19 cellular contexts compared by ENCODE assay signal in the genomic region with DNA sequence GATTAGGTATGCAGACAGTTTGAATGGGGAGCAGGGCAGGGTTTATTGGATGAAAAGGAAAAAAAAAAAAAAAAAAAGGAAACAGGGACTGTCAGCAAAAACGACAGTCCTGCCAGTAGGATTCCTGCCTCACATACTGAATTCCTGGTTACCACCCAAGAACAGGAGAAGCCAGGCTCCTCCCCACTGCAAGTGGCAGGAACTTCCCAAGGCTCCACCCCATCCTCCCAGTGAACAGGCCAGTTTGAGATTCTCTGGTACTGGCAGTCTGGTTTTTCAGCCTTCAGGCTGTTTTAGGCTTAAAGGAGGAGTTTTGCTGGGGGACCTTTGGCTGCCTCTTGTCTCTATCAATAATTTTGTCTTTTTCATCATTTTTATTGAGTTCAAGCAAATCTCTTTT.
DNase-seq lines count a peak whose midpoint lies in the region; ATAC-seq and FAIRE-seq lines count a peak whose summit lies in the region.
"Had no signal": no experiment of that assay in that cellular context is flagged by ENCODE, and none has a peak within 500 bp of the region (broad histone marks: within the 10 kb centered on the region; RNA-seq: fewer than 3 reads in every experiment).

No MANE protein-coding gene starts in this region.

- H3K4me1 Mint-ChIP-seq in natural killer cell treated with Interleukin-12 subunit alpha and Interleukin-12 subunit beta and Interleukin-15 and Interleukin-18, amount 100 ng/mL, for 72 hours (ENCODE audit: low read depth in 2 of 2): no peaks in the 10 kb centered on the region
- H3K4me1 Mint-ChIP-seq: B cell; CD4-positive, alpha-beta memory T cell had no signal

- peak; percentile 20 for DNase-seq in H4 (ENCODE audit: low spot score)
- no peak for DNase-seq in RCC 7860 (ENCODE audit: low spot score)
- peak; percentile 88 for DNase-seq in islet precursor cell
- DNase-seq in natural killer cell treated with Interleukin-12 subunit alpha and Interleukin-12 subunit beta and Interleukin-15 and Interleukin-18, amount 100 ng/mL, for 72 hours (ENCODE audit: low spot score): no peak
- DNase-seq in NCI-H1092 (lab: John Stamatoyannopoulos, UW): no peak
- no peak for DNase-seq in activated naive CD4-positive, alpha-beta T cell (lab: John Stamatoyannopoulos, UW)
- DNase-seq: CD4-positive, alpha-beta memory T cell; GOT3; Kasumi-1; NCI-H1105 treated with DMSO at 0.1 percent for 48 hours; NCI-H1694; NCI-H2081 treated with DMSO at 0.1 percent for 48 hours; NCI-H446 treated with DMSO at 0.1 percent for 48 hours; NCI-H69; Peyer's patch; Right ventricle myocardium superior had no signal

- H3K27me3 Mint-ChIP-seq in natural killer cell treated with Interleukin-12 subunit alpha and Interleukin-12 subunit beta and Interleukin-15 and Interleukin-18, amount 100 ng/mL, for 72 hours: peaks cover 0 to 2% of the 10 kb centered on the region in 2 donors
- H3K27me3 Mint-ChIP-seq: B cell; CD4-positive, alpha-beta memory T cell had no signal

- ATAC-seq in natural killer cell treated with Interleukin-12 subunit alpha and Interleukin-12 subunit beta and Interleukin-15 and Interleukin-18, amount 100 ng/mL, for 72 hours: no peak
- no peak for ATAC-seq in HG02973 (IDR thresholded peaks at IDR 0.05; ENCODE audit: unreplicated experiment)

- H3K36me3 Mint-ChIP-seq in natural killer cell treated with Interleukin-12 subunit alpha and Interleukin-12 subunit beta and Interleukin-15 and Interleukin-18, amount 100 ng/mL, for 72 hours: no peaks in the 10 kb centered on the region
- H3K36me3 Mint-ChIP-seq: CD4-positive, alpha-beta memory T cell had no signal

- no peak overlapping the region for H3K4me3 Mint-ChIP-seq in natural killer cell treated with Interleukin-12 subunit alpha and Interleukin-12 subunit beta and Interleukin-15 and Interleukin-18, amount 100 ng/mL, for 72 hours
- H3K4me3 Mint-ChIP-seq: B cell; CD4-positive, alpha-beta memory T cell had no signal

- peak; percentile 24 for FAIRE-seq in RCC 7860 (lab: Jason Lieb, UNC)
- FAIRE-seq: GM12891 had no signal

- H3K27ac Mint-ChIP-seq in natural killer cell treated with Interleukin-12 subunit alpha and Interleukin-12 subunit beta and Interleukin-15 and Interleukin-18, amount 100 ng/mL, for 72 hours: no peak overlapping the region
- H3K27ac Mint-ChIP-seq: B cell had no signal

- H3K9me3 Mint-ChIP-seq in natural killer cell treated with Interleukin-12 subunit alpha and Interleukin-12 subunit beta and Interleukin-15 and Interleukin-18, amount 100 ng/mL, for 72 hours: no peaks in the 10 kb centered on the region

Comparison
In these comparisons a context has a peak if more than half of its experiments do, and no peak if none do; other contexts are left out.
1. DNase-seq: peak in H4 (single experiment) and islet precursor cell (single experiment); none in RCC 7860 (single experiment), natural killer cell treated with Interleukin-12 subunit alpha and Interleukin-12 subunit beta and Interleukin-15 and Interleukin-18, amount 100 ng/mL, for 72 hours (single experiment), NCI-H1092 (single experiment) and activated naive CD4-positive, alpha-beta T cell (0 of 4).